ENCODE assay signal across 8 cellular contexts in genomic region chr17:66727634-66728570, GRCh38.
DNase-seq lines count a peak whose midpoint lies in the region; ATAC-seq and TF ChIP-seq lines count a peak whose summit lies in the region.

No MANE protein-coding gene starts in this region.

- H3K27ac Mint-ChIP-seq in activated naive CD4-positive, alpha-beta T cell treated with anti-CD3 and anti-CD28 coated beads, Interleukin-2, amount 10 ng/mL, durations not matched to agents 7 days and 5 days = no peak overlapping the region
- H3K27ac Mint-ChIP-seq in glutamatergic neuron (ENCODE audit: unreplicated experiment) = no peak overlapping the region

- H3K9me3 Mint-ChIP-seq in activated naive CD4-positive, alpha-beta T cell treated with anti-CD3 and anti-CD28 coated beads, Interleukin-2, amount 10 ng/mL, durations not matched to agents 7 days and 5 days = no peaks in the 10 kb centered on the region
- no peaks in the 10 kb centered on the region for H3K9me3 Mint-ChIP-seq in glutamatergic neuron (ENCODE audit: unreplicated experiment)

- H3K4me1 ChIP-seq in KMS-11 (ENCODE audit: low read depth, poor library complexity, severe bottlenecking) = no peaks in the 10 kb centered on the region
- H3K4me1 ChIP-seq in OCI-LY7 (ENCODE audit: insufficient read depth, low read length, poor library complexity, severe bottlenecking) = no peaks in the 10 kb centered on the region

- POLR2A ChIA-PET in OCI-LY7 (lab: Charles Lee) = interaction anchor here (0.6 kb wide), 1 partner anchor 29 kb away, joined by 4 read pairs; no protein-coding TSS in a partner anchor

- H3K79me2 ChIP-seq in KMS-11 (ENCODE audit: insufficient read depth, low read depth) = no peaks in the 10 kb centered on the region
- no peaks in the 10 kb centered on the region for H3K79me2 ChIP-seq in OCI-LY7 (ENCODE audit: insufficient read depth, low read depth, low read length)

- H3K4me3 ChIP-seq in KMS-11 (IDR thresholded peaks at IDR 0.05; ENCODE audit: insufficient read depth, low read depth, low read length) (no peak overlapping the region), OCI-LY7 (ENCODE audit: low read depth, low read length, poor library complexity, severe bottlenecking) (no peak overlapping the region)

- H3K9me2 ChIP-seq in OCI-LY7 (ENCODE audit: insufficient read depth, low read length) = no peaks in the 10 kb centered on the region

- TF ChIP-seq CTCF in KMS-11 (conservative IDR thresholded peaks at IDR 0.05; ENCODE audit: low read depth, low read length) = peak; percentile 77
- peak; percentile 81 for TF ChIP-seq CTCF in OCI-LY7 (conservative IDR thresholded peaks at IDR 0.05; ENCODE audit: low read length)
- TF ChIP-seq CTCF in glutamatergic neuron (IDR thresholded peaks at IDR 0.05; ENCODE audit: partially characterized antibody, unreplicated experiment) = peak; percentile 68

- H3K9me3 ChIP-seq in OCI-LY7 (ENCODE audit: low read length) = no peaks in the 10 kb centered on the region

- CTCF ChIA-PET in OCI-LY7 (lab: Charles Lee; ENCODE audit: unreplicated experiment) = interaction anchor here (0.6 to 1.0 kb wide), 5 partner anchors 32 to 169 kb away, joined by 3 to 4 read pairs (median 3); no protein-coding TSS in a partner anchor
- CTCF ChIA-PET in activated naive CD4-positive, alpha-beta T cell treated with anti-CD3 and anti-CD28 coated beads, Interleukin-2, amount 10 ng/mL, durations not matched to agents 7 days and 5 days (lab: Charles Lee) = interaction anchor here (0.8 to 1.8 kb wide), 9 partner anchors 9 to 563 kb away, joined by 3 to 6 read pairs (median 3); no protein-coding TSS in a partner anchor

- H3K9ac ChIP-seq in KMS-11 = no peak overlapping the region

- H4K20me1 ChIP-seq in KMS-11 (ENCODE audit: insufficient read depth) = no peaks in the 10 kb centered on the region
- no peaks in the 10 kb centered on the region for H4K20me1 ChIP-seq in OCI-LY7 (ENCODE audit: insufficient read depth, low read length)

- H3K4me1 Mint-ChIP-seq in activated naive CD4-positive, alpha-beta T cell treated with anti-CD3 and anti-CD28 coated beads, Interleukin-2, amount 10 ng/mL, durations not matched to agents 7 days and 5 days = peaks cover 24% of the 10 kb centered on the region
- peaks cover 6% of the 10 kb centered on the region for H3K4me1 Mint-ChIP-seq in glutamatergic neuron (ENCODE audit: low read depth, unreplicated experiment)

- H3K36me3 ChIP-seq in KMS-11 (ENCODE audit: insufficient read depth) (no peaks in the 10 kb centered on the region), OCI-LY7 (ENCODE audit: insufficient read depth, low read length) (no peaks in the 10 kb centered on the region)

- no peak overlapping the region for H3K4me2 ChIP-seq in KMS-11
- H3K4me2 ChIP-seq in OCI-LY7 (ENCODE audit: low read length) = no peak overlapping the region

- DNase-seq in AML-193 (lab: John Stamatoyannopoulos, UW) (peak; percentile 54 to 57), OCI-LY7 (ENCODE audit: low spot score) (peak; percentile 71), glutamatergic neuron (peak; percentile 87), posterior vena cava (ENCODE audit: low spot score) (peak; percentile 86)
- peak; percentile 64 for DNase-seq in activated naive CD4-positive, alpha-beta T cell treated with anti-CD3 and anti-CD28 coated beads, Interleukin-2, amount 10 ng/mL, durations not matched to agents 7 days and 5 days

- H2AFZ ChIP-seq in KMS-11 (ENCODE audit: low read depth) (peak overlapping the region; percentile 13; the same call in 1 of the 2 replicates), OCI-LY7 (ENCODE audit: low read length) (no peak overlapping the region)

- H3K27ac ChIP-seq in KMS-11 = no peak overlapping the region
- H3K27ac ChIP-seq in OCI-LY7 (ENCODE audit: low read depth, low read length, poor library complexity, severe bottlenecking) = no peak overlapping the region

- no peaks in the 10 kb centered on the region for H3K27me3 ChIP-seq in KMS-11 (ENCODE audit: insufficient read depth, low read depth)

- intact Hi-C loops in OCI-LY7 (cut with micrococcal nuclease; ENCODE audit: unreplicated experiment) = no loop called here
- intact Hi-C loops in posterior vena cava (cut with DNase I) = loop anchor here in 1 of 2 donors (5.0 kb wide), 1 partner anchor 174 kb away; no protein-coding TSS in a partner anchor

- no peaks in the 10 kb centered on the region for H3K27me3 Mint-ChIP-seq in activated naive CD4-positive, alpha-beta T cell treated with anti-CD3 and anti-CD28 coated beads, Interleukin-2, amount 10 ng/mL, durations not matched to agents 7 days and 5 days
- H3K27me3 Mint-ChIP-seq in glutamatergic neuron (ENCODE audit: unreplicated experiment) = peaks cover 6% of the 10 kb centered on the region

- ATAC-seq in GM19025 (IDR thresholded peaks at IDR 0.05; ENCODE audit: low read depth, unreplicated experiment) (peak; percentile 64), GM21825 (IDR thresholded peaks at IDR 0.05; ENCODE audit: unreplicated experiment) (no peak)

- H3K36me3 Mint-ChIP-seq in activated naive CD4-positive, alpha-beta T cell treated with anti-CD3 and anti-CD28 coated beads, Interleukin-2, amount 10 ng/mL, durations not matched to agents 7 days and 5 days = peaks cover 13% of the 10 kb centered on the region
- H3K36me3 Mint-ChIP-seq in glutamatergic neuron (ENCODE audit: unreplicated experiment) = no peaks in the 10 kb centered on the region

- no peak overlapping the region for H3K4me3 Mint-ChIP-seq in activated naive CD4-positive, alpha-beta T cell treated with anti-CD3 and anti-CD28 coated beads, Interleukin-2, amount 10 ng/mL, durations not matched to agents 7 days and 5 days
- H3K4me3 Mint-ChIP-seq in glutamatergic neuron (ENCODE audit: unreplicated experiment) = no peak overlapping the region

- BruUV-seq in OCI-LY7 (replicated peaks; lab: Mats Ljungman, UMichigan) = no TSS peak
